Comparison of ENCODE assay signal across 1 cellular context in genomic region chr21:34933609-34934345, GRCh38.
TF ChIP-seq lines count a peak whose summit lies in the region.

No MANE protein-coding gene starts in this region.

TF ChIP-seq in K562, 482 proteins besides CTCF, POLR2A, EP300 and RAD21 (continued from another document):
- TF ChIP-seq, protein P1, sequence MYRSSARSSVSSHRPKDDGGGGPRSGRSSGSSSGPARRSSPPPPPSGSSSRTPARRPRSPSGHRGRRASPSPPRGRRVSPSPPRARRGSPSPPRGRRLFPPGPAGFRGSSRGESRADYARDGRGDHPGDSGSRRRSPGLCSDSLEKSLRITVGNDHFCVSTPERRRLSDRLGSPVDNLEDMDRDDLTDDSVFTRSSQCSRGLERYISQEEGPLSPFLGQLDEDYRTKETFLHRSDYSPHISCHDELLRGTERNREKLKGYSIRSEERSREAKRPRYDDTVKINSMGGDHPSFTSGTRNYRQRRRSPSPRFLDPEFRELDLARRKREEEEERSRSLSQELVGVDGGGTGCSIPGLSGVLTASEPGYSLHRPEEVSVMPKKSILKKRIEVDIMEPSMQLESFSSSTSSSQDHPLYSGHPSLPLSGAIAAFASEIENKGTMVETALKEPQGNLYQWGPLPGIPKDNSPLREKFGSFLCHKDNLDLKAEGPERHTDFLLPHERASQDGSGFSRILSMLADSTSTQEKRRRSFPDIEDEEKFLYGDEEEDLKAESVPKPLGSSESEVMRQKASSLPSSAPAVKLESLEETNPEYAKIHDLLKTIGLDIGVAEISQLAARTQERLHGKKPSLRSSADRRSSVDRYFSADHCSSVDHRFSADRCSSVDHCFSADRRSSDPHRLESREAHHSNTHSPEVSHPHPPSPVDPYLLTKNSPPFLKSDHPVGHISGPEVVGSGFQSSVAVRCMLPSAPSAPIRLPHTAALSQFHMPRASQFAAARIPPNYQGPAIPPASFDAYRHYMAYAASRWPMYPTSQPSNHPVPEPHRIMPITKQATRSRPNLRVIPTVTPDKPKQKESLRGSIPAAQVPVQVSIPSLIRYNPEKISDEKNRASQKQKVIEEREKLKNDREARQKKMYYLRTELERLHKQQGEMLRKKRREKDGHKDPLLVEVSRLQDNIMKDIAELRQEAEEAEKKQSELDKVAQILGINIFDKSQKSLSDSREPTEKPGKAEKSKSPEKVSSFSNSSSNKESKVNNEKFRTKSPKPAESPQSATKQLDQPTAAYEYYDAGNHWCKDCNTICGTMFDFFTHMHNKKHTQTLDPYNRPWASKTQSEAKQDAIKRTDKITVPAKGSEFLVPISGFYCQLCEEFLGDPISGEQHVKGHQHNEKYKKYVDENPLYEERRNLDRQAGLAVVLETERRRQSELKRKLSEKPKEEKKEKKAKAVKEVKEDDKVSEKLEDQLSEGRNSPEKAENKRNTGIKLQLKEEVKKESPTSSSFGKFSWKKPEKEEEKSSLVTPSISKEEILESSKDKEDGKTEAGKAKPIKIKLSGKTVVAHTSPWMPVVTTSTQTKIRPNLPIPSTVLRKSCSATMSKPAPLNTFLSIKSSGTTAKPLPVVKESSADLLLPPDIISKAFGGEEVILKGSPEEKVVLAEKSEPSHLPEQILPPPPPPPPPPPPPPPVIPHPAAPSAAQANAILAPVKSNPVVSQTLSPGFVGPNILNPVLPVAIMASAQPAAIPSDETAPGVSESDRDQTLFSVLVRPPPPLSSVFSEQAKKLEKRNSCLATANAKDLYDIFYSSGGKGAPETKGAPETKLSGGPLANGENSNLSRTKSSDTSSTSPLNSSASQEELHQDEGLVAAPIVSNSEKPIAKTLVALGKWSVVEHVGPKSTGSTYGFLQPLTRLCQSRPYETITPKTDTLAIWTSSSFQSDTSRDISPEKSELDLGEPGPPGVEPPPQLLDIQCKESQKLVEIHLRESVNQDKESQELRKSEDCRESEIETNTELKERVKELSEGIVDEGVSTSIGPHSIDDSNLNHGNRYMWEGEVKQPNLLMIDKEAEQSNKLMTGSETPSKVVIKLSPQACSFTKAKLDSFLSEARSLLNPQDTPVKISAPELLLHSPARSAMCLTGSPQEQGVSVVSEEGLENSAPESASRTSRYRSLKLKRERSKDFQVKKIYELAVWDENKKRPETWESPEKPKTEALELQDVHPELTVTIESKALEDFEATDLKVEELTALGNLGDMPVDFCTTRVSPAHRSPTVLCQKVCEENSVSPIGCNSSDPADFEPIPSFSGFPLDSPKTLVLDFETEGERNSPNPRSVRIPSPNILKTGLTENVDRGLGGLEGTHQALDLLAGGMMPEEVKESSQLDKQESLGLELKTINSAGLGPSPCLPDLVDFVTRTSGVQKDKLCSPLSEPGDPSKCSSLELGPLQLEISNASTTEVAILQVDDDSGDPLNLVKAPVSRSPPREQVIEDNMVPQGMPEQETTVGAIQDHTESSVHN (IDR thresholded peaks at IDR 0.05; ENCODE audit: borderline replicate concordance in 1 of 2, low read depth in 1 of 2), result no peak
- no peak for TF ChIP-seq CHD1 (IDR thresholded peaks at IDR 0.05; ENCODE audit: low read length)
- no peak for TF ChIP-seq ZNF764 (CRISPR knock-in tag; IDR thresholded peaks at IDR 0.05; ENCODE audit: low read depth)
- TF ChIP-seq GABPA (tag; conservative IDR thresholded peaks at IDR 0.05; ENCODE audit: low read depth), result no peak
- TF ChIP-seq TAF15 (IDR thresholded peaks at IDR 0.05; ENCODE audit: low read depth, low read length), result no peak
- TF ChIP-seq HCFC1 (IDR thresholded peaks at IDR 0.05; ENCODE audit: low read depth, low read length), result no peak
- no peak for TF ChIP-seq ZSCAN29 (IDR thresholded peaks at IDR 0.05)
- no peak for TF ChIP-seq CHD7 (IDR thresholded peaks at IDR 0.05; ENCODE audit: low read depth, low read length)
- TF ChIP-seq SUPT5H (IDR thresholded peaks at IDR 0.05), result no peak
- no peak for TF ChIP-seq ZNF347 (CRISPR knock-in tag; IDR thresholded peaks at IDR 0.05; ENCODE audit: low read depth)
